In genomic region chr20:63626424-63627128, GRCh38 we compare ENCODE assay signal across 8 cellular contexts. TPM values are rescaled to one million over a fixed set of nuclear protein-coding genes. Genes with fewer than 3 reads are reported as not detected.
DNase-seq lines count a peak whose midpoint lies in the region; ATAC-seq and TF ChIP-seq lines count a peak whose summit lies in the region.

Gene GMEB2 (minus strand): TSS chr20:63627101. CDS start chr20:63619397, 7,704 bp downstream.

- H3K9me3 Mint-ChIP-seq in brain = no peaks in the 10 kb centered on the region

- H3K4me3 ChIP-seq in GM12865 (ENCODE audit: low read depth, low read length) (peak within 1 kb of the TSS; percentile 96), iPS-18c (ENCODE audit: insufficient read depth, low read depth, low read length) (peak within 1 kb of the TSS; percentile 84), skeletal muscle tissue (ENCODE audit: low read length in 3 of 3) (peak within 1 kb of the TSS; percentile 82 to 96 (median 94))

- DNase-seq in GM12865 (ENCODE audit: low read depth) = peak; percentile 89
- DNase-seq in HCEC 1CT = peak; percentile 76
- DNase-seq in MV-4-11 (lab: John Stamatoyannopoulos, UW) = peak; percentile 61
- DNase-seq in T-helper 17 cell = peak; percentile 94 to 96 (median 94)
- DNase-seq in effector CD4-positive, alpha-beta T cell = no peak

- ATAC-seq in T-helper 17 cell = peak; percentile 53

- H3K27me3 Mint-ChIP-seq in T-helper 17 cell (no peaks in the 10 kb centered on the region), brain (no peaks in the 10 kb centered on the region)

- TF ChIP-seq CTCF in GM12865 (IDR thresholded peaks at IDR 0.05; ENCODE audit: insufficient read depth, low read depth, low read length, missing control alignments) (no peak), brain (conservative IDR thresholded peaks at IDR 0.05) (no peak)

- H3K27me3 ChIP-seq in skeletal muscle tissue (ENCODE audit: control insufficient read depth in 3 of 3, insufficient read depth in 3 of 3, low read length in 3 of 3) = no peaks in the 10 kb centered on the region

- H3K27ac ChIP-seq in skeletal muscle tissue (ENCODE audit: low read depth, low read length) = peak within 1 kb of the TSS; percentile 97

- H3K9me3 ChIP-seq in T-helper 17 cell (ENCODE audit: control insufficient read depth, low read length, poor library complexity, severe bottlenecking) (no peaks in the 10 kb centered on the region), iPS-18c (ENCODE audit: control insufficient read depth, insufficient read depth, low read length) (peaks cover 2% of the 10 kb centered on the region), skeletal muscle tissue (ENCODE audit: control insufficient read depth in 3 of 3, low read length in 3 of 3) (no peaks in the 10 kb centered on the region)

- H3K4me3 Mint-ChIP-seq in T-helper 17 cell (peak within 1 kb of the TSS; percentile 98), brain (peak within 1 kb of the TSS; percentile 84 to 92 (median 87))

- H3K4me1 Mint-ChIP-seq in T-helper 17 cell (peaks cover 19% of the 10 kb centered on the region), brain (peaks cover 48% of the 10 kb centered on the region)

- H3K36me3 ChIP-seq in skeletal muscle tissue (ENCODE audit: control insufficient read depth in 3 of 3, insufficient read depth in 3 of 3, low read length in 3 of 3) = no peaks in the 10 kb centered on the region

- H3K9ac ChIP-seq in skeletal muscle tissue (ENCODE audit: low read depth in 1 of 3, low read length in 3 of 3) = peak within 1 kb of the TSS; percentile 89 to 96 (median 92)

- H3K36me3 Mint-ChIP-seq in T-helper 17 cell (ENCODE audit: low read depth) (peaks cover 6% of the 10 kb centered on the region), brain (peaks cover 17% of the 10 kb centered on the region)

- peaks cover 16 to 21% (median 18%) of the 10 kb centered on the region in 3 donors for H3K4me1 ChIP-seq in skeletal muscle tissue (ENCODE audit: control insufficient read depth in 3 of 3, insufficient read depth in 3 of 3, low read length in 3 of 3)

- H3K27ac Mint-ChIP-seq in T-helper 17 cell = peak within 1 kb of the TSS; percentile 95
- peak within 1 kb of the TSS; percentile 76 to 97 (median 87) for H3K27ac Mint-ChIP-seq in brain

RNA-seq across cellular contexts. Expression of gene GMEB2, which starts in this region (rescaled TPM):
- total RNA-seq in T-helper 17 cell (10 to 100 TPM; 17.3 to 21.0 TPM), skeletal muscle tissue (5.7 TPM)
- 13.6 TPM for polyA plus RNA-seq in brain (ENCODE audit: insufficient read depth, low read depth, low replicate concordance)
